In genomic region chr1:1596493-1597274, GRCh38 we compare ENCODE assay signal across 1 cellular context.
TF ChIP-seq lines count a peak whose summit lies in the region.

No MANE protein-coding gene starts in this region.

TF ChIP-seq in HepG2, 621 proteins besides CTCF, POLR2A, EP300 and RAD21:
- TF ChIP-seq CC2D1A (CRISPR knock-in tag; IDR thresholded peaks at IDR 0.05) (no peak), DNMT3B (CRISPR knock-in tag; conservative IDR thresholded peaks at IDR 0.05) (no peak), TOPORS (CRISPR knock-in tag; IDR thresholded peaks at IDR 0.05) (no peak), ZNF777 (CRISPR knock-in tag; IDR thresholded peaks at IDR 0.05) (no peak), ZNF761 (CRISPR knock-in tag; conservative IDR thresholded peaks at IDR 0.05) (0 out of 2 replicates have a peak, but pooled peaks have one; percentile 7), ZBTB26 (CRISPR knock-in tag; IDR thresholded peaks at IDR 0.05; ENCODE audit: borderline replicate concordance) (0 out of 2 replicates have a peak, but pooled peaks have one; percentile 3), ZNF605 (CRISPR knock-in tag; IDR thresholded peaks at IDR 0.05) (0 out of 2 replicates have a peak, but pooled peaks have one; percentile 16), RXRA (CRISPR knock-in tag; IDR thresholded peaks at IDR 0.05) (0 out of 2 replicates have a peak, but pooled peaks have one; percentile 4), ZHX1 (CRISPR knock-in tag; IDR thresholded peaks at IDR 0.05; ENCODE audit: low read depth) (no peak), ZBTB21 (CRISPR knock-in tag; IDR thresholded peaks at IDR 0.05) (no peak), LRRFIP1 (CRISPR knock-in tag; conservative IDR thresholded peaks at IDR 0.05) (no peak), ZNF704 (CRISPR knock-in tag; IDR thresholded peaks at IDR 0.05; ENCODE audit: borderline replicate concordance) (no peak), MATR3 (CRISPR knock-in tag; IDR thresholded peaks at IDR 0.05) (no peak), ZNF557 (CRISPR knock-in tag; IDR thresholded peaks at IDR 0.05) (no peak), ZFP90 (CRISPR knock-in tag; IDR thresholded peaks at IDR 0.05; ENCODE audit: borderline replicate concordance) (no peak), HNRNPLL (IDR thresholded peaks at IDR 0.05; ENCODE audit: low read depth, low read length, poor library complexity, severe bottlenecking) (no peak), ZFYVE20 (CRISPR knock-in tag; IDR thresholded peaks at IDR 0.05; ENCODE audit: borderline replicate concordance, low read depth) (no peak), ZNF510 (CRISPR knock-in tag; IDR thresholded peaks at IDR 0.05; ENCODE audit: low read depth) (no peak), JUN (CRISPR knock-in tag; IDR thresholded peaks at IDR 0.05) (no peak), CEBPG (CRISPR knock-in tag; IDR thresholded peaks at IDR 0.05) (no peak), NFE2L1 (CRISPR knock-in tag; IDR thresholded peaks at IDR 0.05; ENCODE audit: borderline replicate concordance) (no peak), MYC (CRISPR knock-in tag; IDR thresholded peaks at IDR 0.05; ENCODE audit: borderline replicate concordance) (peak; percentile 30; the same call in 1 of the 2 replicates), LCORL (IDR thresholded peaks at IDR 0.05) (0 out of 2 replicates have a peak, but pooled peaks have one; percentile 11), LCORL (CRISPR knock-in tag; IDR thresholded peaks at IDR 0.05) (no peak), KLF9 (CRISPR knock-in tag; IDR thresholded peaks at IDR 0.05; ENCODE audit: low read depth) (no peak), ZNF12 (CRISPR knock-in tag; IDR thresholded peaks at IDR 0.05) (no peak), ZBTB38 (CRISPR knock-in tag; IDR thresholded peaks at IDR 0.05) (no peak)
- TF ChIP-seq, protein P1, sequence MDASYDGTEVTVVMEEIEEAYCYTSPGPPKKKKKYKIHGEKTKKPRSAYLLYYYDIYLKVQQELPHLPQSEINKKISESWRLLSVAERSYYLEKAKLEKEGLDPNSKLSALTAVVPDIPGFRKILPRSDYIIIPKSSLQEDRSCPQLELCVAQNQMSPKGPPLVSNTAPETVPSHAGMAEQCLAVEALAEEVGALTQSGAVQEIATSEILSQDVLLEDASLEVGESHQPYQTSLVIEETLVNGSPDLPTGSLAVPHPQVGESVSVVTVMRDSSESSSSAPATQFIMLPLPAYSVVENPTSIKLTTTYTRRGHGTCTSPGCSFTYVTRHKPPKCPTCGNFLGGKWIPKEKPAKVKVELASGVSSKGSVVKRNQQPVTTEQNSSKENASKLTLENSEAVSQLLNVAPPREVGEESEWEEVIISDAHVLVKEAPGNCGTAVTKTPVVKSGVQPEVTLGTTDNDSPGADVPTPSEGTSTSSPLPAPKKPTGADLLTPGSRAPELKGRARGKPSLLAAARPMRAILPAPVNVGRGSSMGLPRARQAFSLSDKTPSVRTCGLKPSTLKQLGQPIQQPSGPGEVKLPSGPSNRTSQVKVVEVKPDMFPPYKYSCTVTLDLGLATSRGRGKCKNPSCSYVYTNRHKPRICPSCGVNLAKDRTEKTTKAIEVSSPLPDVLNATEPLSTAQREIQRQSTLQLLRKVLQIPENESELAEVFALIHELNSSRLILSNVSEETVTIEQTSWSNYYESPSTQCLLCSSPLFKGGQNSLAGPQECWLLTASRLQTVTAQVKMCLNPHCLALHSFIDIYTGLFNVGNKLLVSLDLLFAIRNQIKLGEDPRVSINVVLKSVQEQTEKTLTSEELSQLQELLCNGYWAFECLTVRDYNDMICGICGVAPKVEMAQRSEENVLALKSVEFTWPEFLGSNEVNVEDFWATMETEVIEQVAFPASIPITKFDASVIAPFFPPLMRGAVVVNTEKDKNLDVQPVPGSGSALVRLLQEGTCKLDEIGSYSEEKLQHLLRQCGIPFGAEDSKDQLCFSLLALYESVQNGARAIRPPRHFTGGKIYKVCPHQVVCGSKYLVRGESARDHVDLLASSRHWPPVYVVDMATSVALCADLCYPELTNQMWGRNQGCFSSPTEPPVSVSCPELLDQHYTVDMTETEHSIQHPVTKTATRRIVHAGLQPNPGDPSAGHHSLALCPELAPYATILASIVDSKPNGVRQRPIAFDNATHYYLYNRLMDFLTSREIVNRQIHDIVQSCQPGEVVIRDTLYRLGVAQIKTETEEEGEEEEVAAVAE (CRISPR knock-in tag; IDR thresholded peaks at IDR 0.05; ENCODE audit: borderline replicate concordance) = no peak
